28 cellular contexts compared by ENCODE assay signal in the genomic region with DNA sequence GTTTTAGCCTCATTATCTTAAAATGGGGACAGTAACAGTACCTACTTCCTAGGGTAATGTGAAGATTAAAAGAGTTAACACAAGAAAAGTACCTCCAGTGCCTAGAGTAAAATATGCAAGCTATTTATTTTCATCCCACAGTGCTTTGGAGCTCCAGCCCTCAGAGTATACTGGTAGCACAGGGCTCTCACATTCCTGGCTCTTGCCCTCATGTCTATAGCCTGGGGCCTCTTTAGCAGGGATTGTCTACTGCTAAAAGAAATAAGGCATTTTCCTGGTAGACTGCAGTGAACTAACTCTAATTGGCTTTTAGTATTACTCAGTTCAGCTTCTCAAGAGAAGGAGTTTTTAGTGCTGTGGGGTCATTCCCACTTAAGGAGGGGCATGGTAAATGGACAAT.
A peak's percentile ranks its signal among the peaks of the same experiment; 100 is the strongest.
DNase-seq lines count a peak whose midpoint lies in the region; FAIRE-seq and TF ChIP-seq lines count a peak whose summit lies in the region.
"Had no signal": no experiment of that assay in that cellular context is flagged by ENCODE, and none has a peak within 500 bp of the region (broad histone marks: within the 10 kb centered on the region; RNA-seq: fewer than 3 reads in every experiment).

No MANE protein-coding gene starts in this region.

- no peak overlapping the region for H3K4me2 ChIP-seq in mammary epithelial cell (ENCODE audit: insufficient read depth, low read depth, low read length)
- H3K4me2 ChIP-seq in astrocyte (ENCODE audit: low read length) = no peak overlapping the region
- H3K4me2 ChIP-seq in mesenchymal stem cell (ENCODE audit: low read length, poor library complexity, severe bottlenecking) = no peak overlapping the region

- no peaks in the 10 kb centered on the region for H3K79me1 ChIP-seq in mesenchymal stem cell (replicated peaks; ENCODE audit: low read length, poor library complexity, severe bottlenecking)

- CTCF ChIA-PET in mammary epithelial cell (lab: Charles Lee; ENCODE audit: low non-redundant PET) = no interaction called here

- H4K8ac ChIP-seq in mesenchymal stem cell (ENCODE audit: low read length) = no peak overlapping the region

- H2AFZ ChIP-seq in mammary epithelial cell (ENCODE audit: low read depth, low read length) = no peak overlapping the region
- no peak overlapping the region for H2AFZ ChIP-seq in astrocyte (ENCODE audit: low read depth, low read length)
- no peak overlapping the region for H2AFZ ChIP-seq in mesenchymal stem cell (ENCODE audit: low read depth, low read length)

- H3K14ac ChIP-seq in mesenchymal stem cell (ENCODE audit: low read length in 2 of 2) = no peak overlapping the region

- H3K4me1 Mint-ChIP-seq in astrocyte (ENCODE audit: low read depth, unreplicated experiment) = peaks cover 2% of the 10 kb centered on the region
- H3K4me1 Mint-ChIP-seq: activated CD4-positive, alpha-beta memory T cell treated with anti-CD3 and anti-CD28 coated beads, Interleukin-2, amount 10 ng/mL, durations not matched to agents 7 days and 5 days had no signal

- H3K23ac ChIP-seq in mesenchymal stem cell (ENCODE audit: low read length in 2 of 2) = no peak overlapping the region

- H3K9me3 ChIP-seq in mammary epithelial cell (replicated peaks; ENCODE audit: insufficient read depth, low read length) (no peaks in the 10 kb centered on the region), astrocyte (ENCODE audit: insufficient read depth, low read depth, low read length) (no peaks in the 10 kb centered on the region), mesenchymal stem cell (ENCODE audit: control insufficient read depth, low read length) (no peaks in the 10 kb centered on the region), kidney (ENCODE audit: control insufficient read depth in 1 of 2, low read length in 2 of 2) (no peaks in the 10 kb centered on the region)
- H3K9me3 ChIP-seq: mucosa of descending colon, tibial nerve had no signal

- no peak overlapping the region for H3K4me3 Mint-ChIP-seq in astrocyte (ENCODE audit: unreplicated experiment)
- H3K4me3 Mint-ChIP-seq: activated CD4-positive, alpha-beta memory T cell treated with anti-CD3 and anti-CD28 coated beads, Interleukin-2, amount 10 ng/mL, durations not matched to agents 7 days and 5 days; CD8-positive, alpha-beta T cell; natural killer cell treated with Interleukin-12 subunit alpha and Interleukin-12 subunit beta and Interleukin-15 and Interleukin-18, amount 100 ng/mL, for 72 hours; stimulated activated effector memory CD8-positive, alpha-beta T cell treated with anti-CD3 and anti-CD28 coated beads, Interleukin-12 subunit alpha, Interleukin-12 subunit beta, amount 100 ng/mL, for 72 hours had no signal

- no peak overlapping the region for H2BK12ac ChIP-seq in mesenchymal stem cell (ENCODE audit: low read length in 2 of 2)

- H3K79me2 ChIP-seq in mammary epithelial cell (ENCODE audit: insufficient read depth, low read length) = no peaks in the 10 kb centered on the region
- no peaks in the 10 kb centered on the region for H3K79me2 ChIP-seq in astrocyte (ENCODE audit: insufficient read depth, low read length)

- intact Hi-C loops in mammary epithelial cell (cut with micrococcal nuclease) = no loop called here
- intact Hi-C loops in kidney (cut with DNase I) = no loop called here

- no TSS peak for BruUV-seq in mammary epithelial cell (replicated peaks; lab: Mats Ljungman, UMichigan)

- H3K27me3 Mint-ChIP-seq in astrocyte (ENCODE audit: low read depth, unreplicated experiment) = no peaks in the 10 kb centered on the region
- H3K27me3 Mint-ChIP-seq: activated CD4-positive, alpha-beta memory T cell treated with anti-CD3 and anti-CD28 coated beads, Interleukin-2, amount 10 ng/mL, durations not matched to agents 7 days and 5 days had no signal

- peak; percentile 23 to 74 for DNase-seq in T47D (ENCODE audit: low read depth in 1 of 2, low spot score in 1 of 2)
- DNase-seq in mammary epithelial cell = no peak
- DNase-seq in astrocyte (ENCODE audit: low read depth) = no peak
- DNase-seq in mesenchymal stem cell = peak; percentile 4
- DNase-seq in COLO829 (ENCODE audit: low spot score) = no peak
- no peak for DNase-seq in kidney
- no peak for DNase-seq in activated effector memory CD4-positive, alpha-beta T cell treated with Interleukin-2 at 50 U/mL for 16 hours
- no peak for DNase-seq in HuH-7 (ENCODE audit: low spot score)
- DNase-seq: activated CD4-positive, alpha-beta memory T cell treated with anti-CD3 and anti-CD28 coated beads, Interleukin-2, amount 10 ng/mL, durations not matched to agents 7 days and 5 days; anterior cingulate cortex; CD8-positive, alpha-beta T cell; effector CD8-positive, alpha-beta T cell; glutamatergic neuron; Karpas-422; mucosa of descending colon; NCI-H1417 treated with DMSO at 0.1 percent for 48 hours; NCI-H2029 treated with DMSO at 0.1 percent for 48 hours; NCI-H526 treated with DMSO at 0.1 percent for 48 hours; SHP77; T-helper 2 cell had no signal

- H2BK15ac ChIP-seq in mesenchymal stem cell (ENCODE audit: low read depth, poor library complexity, severe bottlenecking) = no peak overlapping the region

- in situ Hi-C loops in T47D (cut with HindIII; ENCODE audit: low pct_unique_long_range_greater_than_20kb, low sequenced_read_pairs) = no loop called here
- in situ Hi-C loops in mammary epithelial cell (cut with MboI; ENCODE audit: low sequenced_read_pairs in 2 of 2) = no loop called here

- H3K9me3 Mint-ChIP-seq in astrocyte (ENCODE audit: unreplicated experiment) = no peaks in the 10 kb centered on the region
- H3K9me3 Mint-ChIP-seq: activated T-helper 2 cell treated with anti-CD3 and anti-CD28 coated beads, Interferon-gamma antibody, Interleukin-2, Interleukin-4, amounts not matched to agents 10 μg/mL and 5 μg/mL and 100 μg/mL, durations not matched to agents 14 hours and 24 hours and 36 hours; natural killer cell treated with Interleukin-12 subunit alpha and Interleukin-12 subunit beta and Interleukin-15 and Interleukin-18, amount 100 ng/mL, for 72 hours; stimulated activated effector memory CD8-positive, alpha-beta T cell treated with anti-CD3 and anti-CD28 coated beads, Interleukin-12 subunit alpha, Interleukin-12 subunit beta, amount 100 ng/mL, for 72 hours had no signal

- H3K36me3 ChIP-seq in mammary epithelial cell (ENCODE audit: insufficient read depth, low read length) (no peaks in the 10 kb centered on the region), astrocyte (ENCODE audit: insufficient read depth, low read length) (no peaks in the 10 kb centered on the region), mesenchymal stem cell (ENCODE audit: control insufficient read depth in 1 of 2, insufficient read depth in 2 of 2, low read depth in 1 of 2, low read length in 2 of 2) (peaks cover 0 to 7% of the 10 kb centered on the region in 2 experiments), kidney (ENCODE audit: control insufficient read depth in 1 of 2, insufficient read depth in 2 of 2, low read length in 2 of 2) (no peaks in the 10 kb centered on the region)

- no peak overlapping the region for H3K4ac ChIP-seq in mesenchymal stem cell (ENCODE audit: low read depth in 1 of 2, low read length in 2 of 2)

- no peak overlapping the region for H2BK5ac ChIP-seq in mesenchymal stem cell (ENCODE audit: low read depth, low read length, poor library complexity, severe bottlenecking)

- dilution Hi-C loops in mammary epithelial cell (cut with HindIII; ENCODE audit: low sequenced_read_pairs) = no loop called here

- H3K27me3 ChIP-seq in mammary epithelial cell (ENCODE audit: insufficient read depth, low read length) (no peaks in the 10 kb centered on the region), astrocyte (ENCODE audit: insufficient read depth, low read length) (no peaks in the 10 kb centered on the region), mesenchymal stem cell (ENCODE audit: control insufficient read depth in 1 of 2, insufficient read depth in 1 of 2, low read length in 2 of 2) (no peaks in the 10 kb centered on the region)
- H3K27me3 ChIP-seq: tibial nerve had no signal

- H3K27ac ChIP-seq in mammary epithelial cell (ENCODE audit: insufficient read depth, low read depth, low read length) = no peak overlapping the region
- H3K27ac ChIP-seq in astrocyte (ENCODE audit: low read depth, low read length) = no peak overlapping the region
- no peak overlapping the region for H3K27ac ChIP-seq in mesenchymal stem cell (ENCODE audit: low read length, poor library complexity, severe bottlenecking)
- no peak overlapping the region for H3K27ac ChIP-seq in kidney (ENCODE audit: low read depth in 2 of 2, low read length in 2 of 2)
- H3K27ac ChIP-seq: 22Rv1, tibial nerve had no signal

- FAIRE-seq in astrocyte (lab: Jason Lieb, UNC) = no peak
- no peak for FAIRE-seq in kidney (lab: Jason Lieb, UNC)
- FAIRE-seq: colon, islet of Langerhans had no signal

- H3K4me3 ChIP-seq in mammary epithelial cell (replicated peaks in 1 of 3; ENCODE audit: insufficient read depth in 1 of 3, low read depth in 2 of 3, low read length in 3 of 3) (no peak overlapping the region), astrocyte (ENCODE audit: insufficient read depth, low read depth, low read length) (no peak overlapping the region), mesenchymal stem cell (ENCODE audit: insufficient read depth in 1 of 2, low read depth in 1 of 2, low read length in 2 of 2) (no peak overlapping the region), kidney (ENCODE audit: low read length in 2 of 2) (no peak overlapping the region)
- H3K4me3 ChIP-seq: mucosa of descending colon, tibial nerve had no signal

- no peak overlapping the region for H3K9ac ChIP-seq in mammary epithelial cell (ENCODE audit: insufficient read depth, low read length)
- no peak overlapping the region for H3K9ac ChIP-seq in astrocyte (ENCODE audit: low read length)
- no peak overlapping the region for H3K9ac ChIP-seq in mesenchymal stem cell (ENCODE audit: low read length)
- H3K9ac ChIP-seq in kidney (ENCODE audit: low read length in 2 of 2) = no peak overlapping the region

- no peak overlapping the region for H3K18ac ChIP-seq in mesenchymal stem cell (ENCODE audit: low read depth in 1 of 2, low read length in 2 of 2)

- H2BK120ac ChIP-seq in mesenchymal stem cell (ENCODE audit: low read depth, low read length) = no peak overlapping the region

- H4K20me1 ChIP-seq in mammary epithelial cell (ENCODE audit: insufficient read depth, low read length) = no peaks in the 10 kb centered on the region
- no peaks in the 10 kb centered on the region for H4K20me1 ChIP-seq in astrocyte (ENCODE audit: insufficient read depth, low read length)

- H3K4me1 ChIP-seq in mammary epithelial cell (ENCODE audit: insufficient read depth, low read length) (no peaks in the 10 kb centered on the region), astrocyte (ENCODE audit: insufficient read depth, low read length) (no peaks in the 10 kb centered on the region), mesenchymal stem cell (ENCODE audit: control insufficient read depth, insufficient read depth, low read depth, low read length) (no peaks in the 10 kb centered on the region), kidney (ENCODE audit: control insufficient read depth in 1 of 2, insufficient read depth in 1 of 2, low read depth in 1 of 2, low read length in 2 of 2) (no peaks in the 10 kb centered on the region)
- H3K4me1 ChIP-seq: tibial nerve had no signal

- no peak for TF ChIP-seq CTCF in mammary epithelial cell (conservative IDR thresholded peaks at IDR 0.05 in 1 of 2, IDR thresholded peaks at IDR 0.05 in 1 of 2; ENCODE audit: extremely low read depth in 1 of 2, insufficient read depth in 1 of 2, low read depth in 1 of 2, low read length in 2 of 2)
- TF ChIP-seq CTCF in astrocyte (IDR thresholded peaks at IDR 0.05; ENCODE audit: insufficient read depth, low read depth, low read length) = no peak
- no peak for TF ChIP-seq CTCF in kidney (IDR thresholded peaks at IDR 0.05; ENCODE audit: borderline replicate concordance, extremely low read depth, insufficient read depth)

- H3K27ac Mint-ChIP-seq in astrocyte (ENCODE audit: unreplicated experiment) = peak overlapping the region; percentile 58
- H3K27ac Mint-ChIP-seq: activated CD4-positive, alpha-beta memory T cell treated with anti-CD3 and anti-CD28 coated beads, Interleukin-2, amount 10 ng/mL, durations not matched to agents 7 days and 5 days; activated naive CD4-positive, alpha-beta T cell treated with anti-CD3 and anti-CD28 coated beads, Interleukin-2, amount 50 U/mL, for 72 hours; activated T-helper 2 cell treated with anti-CD3 and anti-CD28 coated beads, Interferon-gamma antibody, Interleukin-2, Interleukin-4, amounts not matched to agents 10 μg/mL and 5 μg/mL and 100 μg/mL, durations not matched to agents 14 hours and 24 hours and 36 hours; CD8-positive, alpha-beta T cell; natural killer cell treated with Interleukin-12 subunit alpha and Interleukin-12 subunit beta and Interleukin-15 and Interleukin-18, amount 100 ng/mL, for 72 hours; stimulated activated effector memory CD8-positive, alpha-beta T cell treated with anti-CD3 and anti-CD28 coated beads, Interleukin-12 subunit alpha, Interleukin-12 subunit beta, amount 100 ng/mL, for 72 hours had no signal

- H4K91ac ChIP-seq in mesenchymal stem cell (ENCODE audit: low read length) = no peak overlapping the region

- no peak overlapping the region for H2AK5ac ChIP-seq in mesenchymal stem cell (ENCODE audit: low read length, severe bottlenecking)

- H3K36me3 Mint-ChIP-seq in astrocyte (ENCODE audit: low read depth, unreplicated experiment) = peaks cover 3% of the 10 kb centered on the region
- H3K36me3 Mint-ChIP-seq: natural killer cell treated with Interleukin-12 subunit alpha and Interleukin-12 subunit beta and Interleukin-15 and Interleukin-18, amount 100 ng/mL, for 72 hours had no signal

Comparison
In these comparisons a context has a peak if more than half of its experiments do, and no peak if none do; other contexts are left out.
1. DNase-seq: peak in T47D (2 of 2) and mesenchymal stem cell (single experiment); none in mammary epithelial cell (single experiment), astrocyte (single experiment), COLO829 (single experiment), kidney (single experiment), activated effector memory CD4-positive, alpha-beta T cell treated with Interleukin-2 at 50 U/mL for 16 hours (single experiment) and HuH-7 (single experiment).